In genomic region chr1:40633563-40634376, GRCh38 we compare ENCODE assay signal across 16 cellular contexts. TPM values are rescaled to one million over a fixed set of nuclear protein-coding genes. Genes with fewer than 3 reads are reported as not detected.
A peak's percentile ranks its signal among the peaks of the same experiment; 100 is the strongest.
DNase-seq lines count a peak whose midpoint lies in the region; ATAC-seq, FAIRE-seq and TF ChIP-seq lines count a peak whose summit lies in the region.
"Had no signal": no experiment of that assay in that cellular context is flagged by ENCODE, and none has a peak within 500 bp of the region (broad histone marks: within the 10 kb centered on the region; RNA-seq: fewer than 3 reads in every experiment).

No MANE protein-coding gene starts in this region.

- H3K4me3 ChIP-seq in K562 (no peak overlapping the region), upper lobe of right lung (no peak overlapping the region)
- H3K4me3 ChIP-seq: SJCRH30, smooth muscle cell, thoracic aorta had no signal

- H3K36me3 ChIP-seq in K562 (ENCODE audit: control insufficient read depth, insufficient read depth, low read length) (no peaks in the 10 kb centered on the region), upper lobe of right lung (no peaks in the 10 kb centered on the region)
- H3K36me3 ChIP-seq: SJCRH30, thoracic aorta had no signal

- DNase-seq in NOMO-1 (lab: John Stamatoyannopoulos, UW; ENCODE audit: unreplicated experiment in 2 of 2) (peak; percentile 24 to 44), NOMO-1 treated with dmso at 0.1 percent for 144 hours (lab: John Stamatoyannopoulos, UW; ENCODE audit: unreplicated experiment) (no peak), K562 (ENCODE audit: extremely low read depth in 1 of 4, low spot score in 3 of 4) (peak; percentile 74 to 98 (median 83)), left lobe of liver (ENCODE audit: low spot score) (no peak), upper lobe of right lung (peak; percentile 55), H54 (ENCODE audit: insufficient read length, low spot score) (no peak), glomerular visceral epithelial cell (ENCODE audit: extremely low spot score) (no peak)
- DNase-seq: activated CD4-positive, CD25-positive, alpha-beta regulatory T cell; activated T-cell treated with anti-CD3 and anti-CD28 coated beads, Interleukin-2, amount 50 U/mL, for 1 hour; amniotic stem cell; NCI-H1105 treated with DMSO at 0.1 percent for 48 hours had no signal

- in situ Hi-C loops in K562 (cut with MboI) = no loop called here

- TF ChIP-seq POLR2A in K562 (conservative IDR thresholded peaks at IDR 0.05) = no peak
- TF ChIP-seq POLR2A in H54 (IDR thresholded peaks at IDR 0.05; ENCODE audit: low read depth, low read length) = no peak

- H3K9me3 ChIP-seq in K562 (replicated peaks; ENCODE audit: control insufficient read depth, insufficient read depth, low read depth, low read length) = no peaks in the 10 kb centered on the region
- H3K9me3 ChIP-seq in upper lobe of right lung = no peaks in the 10 kb centered on the region
- H3K9me3 ChIP-seq: SJCRH30, thoracic aorta had no signal

- no peaks in the 10 kb centered on the region for H3K79me2 ChIP-seq in K562 (ENCODE audit: control insufficient read depth, insufficient read depth, low read length)

- peak; percentile 96 for ATAC-seq in K562
- peak; percentile 15 for ATAC-seq in left lobe of liver
- peak; percentile 26 for ATAC-seq in upper lobe of right lung
- ATAC-seq in GM21390 (IDR thresholded peaks at IDR 0.05; ENCODE audit: unreplicated experiment) = no peak

- no peak overlapping the region for H2AFZ ChIP-seq in K562 (ENCODE audit: low read depth, low read length)

- CTCF ChIA-PET in K562 (lab: Yijun Ruan, JAX; ENCODE audit: low intra/inter-chr PET ratio) = no interaction called here

- TF ChIP-seq RAD21 in K562 (CRISPR knock-in tag; conservative IDR thresholded peaks at IDR 0.05 in 1 of 2, IDR thresholded peaks at IDR 0.05 in 1 of 2) = peak in 1 of 2 experiments; percentile 6; a peak in 1 of 4 replicates

- peak overlapping the region; percentile 27 for H3K4me2 ChIP-seq in K562 (ENCODE audit: insufficient read depth, low read length)
- H3K4me2 ChIP-seq: smooth muscle cell had no signal

- TF ChIP-seq CTCF in K562 (IDR thresholded peaks at IDR 0.05 in 2 of 3, conservative IDR thresholded peaks at IDR 0.05 in 1 of 3; ENCODE audit: insufficient read depth in 2 of 3, low read depth in 1 of 3, low read length in 3 of 3) = peak in 1 of 3 experiments; percentile 15; a peak in 1 of 6 replicates
- no peak for TF ChIP-seq CTCF in upper lobe of right lung (IDR thresholded peaks at IDR 0.05)

- H3K4me1 ChIP-seq in K562 (replicated peaks in 1 of 2; ENCODE audit: control insufficient read depth in 2 of 2, insufficient read depth in 2 of 2, low read length in 2 of 2) = peaks cover 26 to 28% of the 10 kb centered on the region in 2 experiments
- H3K4me1 ChIP-seq in upper lobe of right lung = peaks cover 4% of the 10 kb centered on the region
- H3K4me1 ChIP-seq: SJCRH30 had no signal

- peak; percentile 99 for FAIRE-seq in K562 (lab: Jason Lieb, UNC)
- FAIRE-seq in H54 (lab: Jason Lieb, UNC) = no peak
- FAIRE-seq: islet of Langerhans had no signal

- POLR2A ChIA-PET in K562 (lab: Yijun Ruan, JAX) = interaction anchor here (0.6 to 1.8 kb wide), 12 partner anchors 9 to 960 kb away, joined by 3 to 13 read pairs (median 3); partner anchors contain the start of gene NFYC

- peaks cover 3% of the 10 kb centered on the region; the same call in 1 of the 2 replicates for H4K20me1 ChIP-seq in K562 (replicated peaks; ENCODE audit: control insufficient read depth, insufficient read depth, low read length)

- TF ChIP-seq EP300 in K562 (IDR thresholded peaks at IDR 0.05; ENCODE audit: low read length) = peak; percentile 90

- peaks cover 0 to 7% of the 10 kb centered on the region in 2 experiments; a peak in 2 of 5 replicates for H3K27me3 ChIP-seq in K562 (ENCODE audit: control insufficient read depth in 2 of 2, insufficient read depth in 2 of 2, low read length in 2 of 2)
- H3K27me3 ChIP-seq in upper lobe of right lung = no peaks in the 10 kb centered on the region
- H3K27me3 ChIP-seq: SJCRH30 had no signal

- no TSS peak for BruUV-seq in K562 (replicated peaks; lab: Mats Ljungman, UMichigan)

- intact Hi-C loops in K562 (cut with micrococcal nuclease) (loop anchor here (5.0 kb wide), 1 partner anchor 219 kb away; no protein-coding TSS in a partner anchor), upper lobe of right lung (cut with DNase I) (no loop called here)

- H3K9ac ChIP-seq in K562 (ENCODE audit: insufficient read depth in 1 of 2, low read depth in 2 of 2, low read length in 2 of 2) = no peak overlapping the region

- H3K27ac ChIP-seq in K562 (ENCODE audit: extremely low read depth, low read depth, low read length) = peak overlapping the region; percentile 1
- H3K27ac ChIP-seq in upper lobe of right lung = no peak overlapping the region
- H3K27ac ChIP-seq: SJCRH30 had no signal

- no peaks in the 10 kb centered on the region for H3K9me1 ChIP-seq in K562 (ENCODE audit: control insufficient read depth, insufficient read depth, low read length)

- 0% methylated on average over 2 of the region's 2 CpGs for WGBS in K562 (ENCODE audit: insufficient coverage, low coverage, missing lambda C conversion rate)

TF ChIP-seq in K562, 482 proteins besides CTCF, POLR2A, EP300 and RAD21 (continues in another document):
- TF ChIP-seq ARNT (IDR thresholded peaks at IDR 0.05) (peak in 1 of 2 experiments; percentile 83; a peak in 2 of 4 replicates), MEF2A (IDR thresholded peaks at IDR 0.05; ENCODE audit: control insufficient read depth, low read depth, low read length) (no peak), USF2 (CRISPR knock-in tag; IDR thresholded peaks at IDR 0.05) (no peak), HSF4 (CRISPR knock-in tag; IDR thresholded peaks at IDR 0.05; ENCODE audit: borderline replicate concordance) (no peak), KHSRP (IDR thresholded peaks at IDR 0.05) (no peak), NEUROD1 (IDR thresholded peaks at IDR 0.05; ENCODE audit: borderline replicate concordance, low read depth, low read length, partially characterized antibody) (no peak), HMG20B (CRISPR knock-in tag; IDR thresholded peaks at IDR 0.05) (no peak), ZNF668 (CRISPR knock-in tag; IDR thresholded peaks at IDR 0.05) (no peak), FOSL1 (tag; conservative IDR thresholded peaks at IDR 0.05) (peak; percentile 65), MAFK (IDR thresholded peaks at IDR 0.05; ENCODE audit: low read length) (no peak), RBM25 (IDR thresholded peaks at IDR 0.05; ENCODE audit: low read depth, low read length, severe bottlenecking) (no peak), RBM39 (optimal IDR thresholded peaks at IDR 0.05; ENCODE audit: low read depth, low read length) (no peak), EP400 (IDR thresholded peaks at IDR 0.05) (no peak), FOXA1 (IDR thresholded peaks at IDR 0.05; ENCODE audit: borderline replicate concordance) (no peak), ILK (tag; IDR thresholded peaks at IDR 0.05; ENCODE audit: borderline replicate concordance, low read depth) (no peak)

RNA-seq across cellular contexts. Expression of gene RIMS3, which starts 31.7 kb away (rescaled TPM):
- total RNA-seq in K562 (2011; cell fraction: chromatin; rRNA removed; ENCODE audit: low replicate concordance) = 0.76 and 1.4 TPM in 2 replicates
- total RNA-seq in K562 (2011; cell fraction: nucleolus; rRNA removed) = 0.66 and 0.67 TPM in 2 replicates
- total RNA-seq in K562 (2011; cell fraction: nucleoplasm; rRNA removed) = 0.73 and 0.76 TPM in 2 replicates
- total RNA-seq in K562 (2014; rRNA removed) (0.59 and 0.82 TPM in 2 replicates), K562 (2014; rRNA removed; fragmentation: Illumina TruSeq; extraction: Trizol) (0.69 and 0.77 TPM in 2 replicates), K562 (2015; rRNA removed; fragmentation: Illumina TruSeq; extraction: Trizol) (0.38 and 0.47 TPM in 2 replicates), K562 (2021) (1.2 and 1.3 TPM in 2 replicates), left lobe of liver (1.0 TPM), upper lobe of right lung (4.7 TPM)
- polyA plus RNA-seq in K562 (2011; rRNA removed) (0.78 and 1.2 TPM in 2 replicates), K562 (2014; fragmentation: Illumina TruSeq; extraction: Trizol) (0.71 and 0.75 TPM in 2 replicates), K562 (2014; fragmentation: Nextera tagmentation; extraction: Ambion mirVana) (under 1 TPM; 0.06 to 0.15 TPM), K562 (2014; rRNA removed) (0.43 and 0.45 TPM in 2 replicates)
- 0.97 and 1.3 TPM in 2 replicates for polyA plus RNA-seq in K562 (2011; cell fraction: cytosol; rRNA removed)
- 1.9 and 2.7 TPM in 2 replicates for polyA plus RNA-seq in K562 (2011; cell fraction: nucleus; rRNA removed)
- polyA plus RNA-seq in K562 (2012) = 0.66 and 1.9 TPM in 2 replicates
- polyA minus RNA-seq in K562 (2011; rRNA and poly(A)+ RNA removed) = 1.2 and 1.3 TPM in 2 replicates
- 0.73 and 1.1 TPM in 2 replicates for polyA minus RNA-seq in K562 (2011; cell fraction: cytosol; rRNA and poly(A)+ RNA removed)
- 0.40 and 0.56 TPM in 2 replicates for polyA minus RNA-seq in K562 (2011; cell fraction: nucleus; rRNA and poly(A)+ RNA removed)

RNA-seq across cellular contexts. Expression of gene NFYC, which starts 57.7 kb away (rescaled TPM):
- 51.1 and 58.3 TPM in 2 replicates for total RNA-seq in K562 (2011; cell fraction: chromatin; rRNA removed; ENCODE audit: low replicate concordance)
- total RNA-seq in K562 (2011; cell fraction: nucleolus; rRNA removed) = 43.8 and 43.9 TPM in 2 replicates
- total RNA-seq in K562 (2011; cell fraction: nucleoplasm; rRNA removed) = 49.1 and 60.1 TPM in 2 replicates
- total RNA-seq in K562 (2014; rRNA removed) (41.1 and 44.2 TPM in 2 replicates), K562 (2014; rRNA removed; fragmentation: Illumina TruSeq; extraction: Trizol) (22.7 and 26.4 TPM in 2 replicates), K562 (2015; rRNA removed; fragmentation: Illumina TruSeq; extraction: Trizol) (31.2 and 31.4 TPM in 2 replicates), K562 (2021) (53.9 and 59.8 TPM in 2 replicates), left lobe of liver (26.8 TPM), upper lobe of right lung (56.0 TPM)
- polyA plus RNA-seq in K562 (2011; rRNA removed) (47.2 and 65.6 TPM in 2 replicates), K562 (2014; fragmentation: Illumina TruSeq; extraction: Trizol) (56.2 and 65.1 TPM in 2 replicates), K562 (2014; fragmentation: Nextera tagmentation; extraction: Ambion mirVana) (1 to 10 TPM; 4.8 to 7.2 TPM), K562 (2014; rRNA removed) (51.3 and 57.7 TPM in 2 replicates)
- 78.9 and 120 TPM in 2 replicates for polyA plus RNA-seq in K562 (2011; cell fraction: cytosol; rRNA removed)
- 72.3 and 83.1 TPM in 2 replicates for polyA plus RNA-seq in K562 (2011; cell fraction: nucleus; rRNA removed)
- 52.9 and 79.3 TPM in 2 replicates for polyA plus RNA-seq in K562 (2012)
- polyA minus RNA-seq in K562 (2011; rRNA and poly(A)+ RNA removed) = 45.7 and 65.0 TPM in 2 replicates
- polyA minus RNA-seq in K562 (2011; cell fraction: cytosol; rRNA and poly(A)+ RNA removed) = 38.9 and 49.7 TPM in 2 replicates
- 34.9 and 50.8 TPM in 2 replicates for polyA minus RNA-seq in K562 (2011; cell fraction: nucleus; rRNA and poly(A)+ RNA removed)

Comparison
In these comparisons a context has a peak if more than half of its experiments do, and no peak if none do; other contexts are left out.
1. DNase-seq: peak in NOMO-1 (2 of 2), K562 (4 of 4) and upper lobe of right lung (single experiment); none in NOMO-1 treated with dmso at 0.1 percent for 144 hours (single experiment), left lobe of liver (single experiment), H54 (single experiment) and glomerular visceral epithelial cell (single experiment).